Comparison of ENCODE assay signal across 1 cellular context in genomic region chr3:64049136-64049535, GRCh38.
TF ChIP-seq lines count a peak whose summit lies in the region.

No MANE protein-coding gene starts in this region.

TF ChIP-seq in SK-N-SH, 30 proteins besides CTCF, POLR2A, EP300 and RAD21 (continued from another document):
- TF ChIP-seq REST (IDR thresholded peaks at IDR 0.05; ENCODE audit: low read depth, low read length) (no peak), FOXM1 (IDR thresholded peaks at IDR 0.05; ENCODE audit: low read depth) (no peak), RFX5 (IDR thresholded peaks at IDR 0.05; ENCODE audit: low read length) (no peak)
